ENCODE assay signal across 8 cellular contexts in genomic region chr5:175517824-175518450, GRCh38. TPM values are rescaled to one million over a fixed set of nuclear protein-coding genes. Genes with fewer than 3 reads are reported as not detected.
DNase-seq lines count a peak whose midpoint lies in the region; ATAC-seq and TF ChIP-seq lines count a peak whose summit lies in the region.

No MANE protein-coding gene starts in this region.

- no peak overlapping the region for H3K27ac ChIP-seq in vagina

- no peaks in the 10 kb centered on the region for H3K27me3 ChIP-seq in vagina

- H3K9me3 ChIP-seq in vagina, result no peaks in the 10 kb centered on the region

- peaks cover 0 to 70% of the 10 kb centered on the region in 2 donors for H3K36me3 ChIP-seq in vagina

- H3K4me3 ChIP-seq in fibroblast of pulmonary artery (replicated peaks; ENCODE audit: low read depth, low read length) (no peak overlapping the region), vagina (no peak overlapping the region)

- peak in 42 of 76 experiments; percentile 2 to 79 (median 42) for DNase-seq in HUDEP-2 (lab: John Stamatoyannopoulos, UW; ENCODE audit: unreplicated experiment in 76 of 76)
- DNase-seq in activated T-cell treated with anti-CD3 and anti-CD28 coated beads for 1 hour (ENCODE audit: low read depth), result peak; percentile 52
- DNase-seq in fibroblast of pulmonary artery (ENCODE audit: low read depth), result peak; percentile 79
- DNase-seq in stimulated activated CD8-positive, alpha-beta memory T cell treated with anti-CD3 and anti-CD28 coated beads, Interleukin-4, amount 100 ng/mL, for 4 hours (ENCODE audit: low read depth in 2 of 2, low spot score in 1 of 2), result peak; percentile 73 to 75
- no peak for DNase-seq in vagina (ENCODE audit: extremely low spot score in 2 of 2)
- no peak for DNase-seq in NCI-H446 (lab: John Stamatoyannopoulos, UW)
- DNase-seq in SIG-M5 treated with dmso at 0.1 percent for 504 hours (lab: John Stamatoyannopoulos, UW; ENCODE audit: unreplicated experiment), result no peak

- H3K4me1 ChIP-seq in vagina, result no peaks in the 10 kb centered on the region

- TF ChIP-seq CTCF in fibroblast of pulmonary artery (IDR thresholded peaks at IDR 0.05; ENCODE audit: low read length, missing control alignments) (no peak), vagina (IDR thresholded peaks at IDR 0.05) (no peak)

- intact Hi-C loops in vagina (cut with DNase I), result no loop called here

- no peak for TF ChIP-seq POLR2A in vagina (IDR thresholded peaks at IDR 0.05)

- ATAC-seq in GM21515 (IDR thresholded peaks at IDR 0.05; ENCODE audit: unreplicated experiment), result no peak

RNA-seq across cellular contexts. Expression of gene SFXN1, which starts 39.6 kb away (rescaled TPM):
- total RNA-seq in vagina, result 88.6 TPM

Comparison
In these comparisons a context has a peak if more than half of its experiments do, and no peak if none do; other contexts are left out.
1. DNase-seq: peak in HUDEP-2 (42 of 76), activated T-cell treated with anti-CD3 and anti-CD28 coated beads for 1 hour (single experiment), fibroblast of pulmonary artery (single experiment) and stimulated activated CD8-positive, alpha-beta memory T cell treated with anti-CD3 and anti-CD28 coated beads, Interleukin-4, amount 100 ng/mL, for 4 hours (2 of 2); none in vagina (0 of 2), NCI-H446 (0 of 2) and SIG-M5 treated with dmso at 0.1 percent for 504 hours (single experiment).